1 cellular context compared by ENCODE assay signal in the genomic region with DNA sequence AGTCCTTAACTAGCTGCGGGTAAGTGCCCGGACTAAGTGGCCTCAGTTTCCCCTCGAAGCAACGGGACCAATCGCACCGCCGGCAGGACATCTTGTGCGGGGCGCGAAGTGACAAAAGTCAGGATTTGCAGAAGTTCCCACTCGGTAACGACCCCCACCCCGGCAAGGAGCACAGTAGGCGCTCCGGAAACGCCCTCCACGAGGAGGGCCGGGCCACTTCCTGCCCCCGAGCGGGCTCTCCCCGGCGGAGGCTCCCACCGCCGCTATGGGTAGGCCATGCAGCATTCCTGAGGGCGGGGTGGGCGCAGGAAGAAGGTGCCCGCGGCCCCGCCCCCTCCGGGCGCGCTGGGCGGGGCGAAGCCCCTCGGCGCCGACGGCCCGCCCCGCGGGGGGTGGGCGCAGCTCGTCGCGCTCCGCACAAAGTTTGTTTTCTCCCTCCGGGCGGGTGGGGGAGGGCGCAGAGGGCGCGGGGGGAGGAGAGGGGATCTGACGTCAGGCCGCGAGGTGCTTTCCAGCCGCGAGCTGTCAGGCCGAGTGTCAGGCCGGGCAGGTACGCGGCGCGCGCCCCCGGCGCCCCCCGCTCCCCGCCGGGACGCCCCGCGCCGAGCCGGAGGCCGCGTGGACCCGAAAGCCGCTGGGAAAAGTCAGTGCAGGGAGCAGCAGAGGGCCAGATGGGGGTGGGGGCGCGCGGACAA.
TF ChIP-seq lines count a peak whose summit lies in the region.

TGIF2 (plus strand) TSS at position 495 of the 695 bp plus-strand sequence. CDS start 5,178 bp downstream, outside the sequence.

TF ChIP-seq in GM12878, 131 proteins besides CTCF, POLR2A, EP300 and RAD21 (continued from another document):
- TF ChIP-seq REST (IDR thresholded peaks at IDR 0.05; ENCODE audit: low read depth, low read length) (no peak), KAT2A (conservative IDR thresholded peaks at IDR 0.05; ENCODE audit: control insufficient read depth, low read depth, low read length) (no peak), EED (IDR thresholded peaks at IDR 0.05; ENCODE audit: low read depth) (no peak; the same call in 1 of the 2 replicates), CEBPB (IDR thresholded peaks at IDR 0.05; ENCODE audit: borderline replicate concordance in 1 of 2, low read depth in 2 of 2, low read length in 2 of 2) (no peak), EGR1 (IDR thresholded peaks at IDR 0.05; ENCODE audit: borderline replicate concordance in 1 of 2, low read depth in 2 of 2, low read length in 2 of 2) (peak in 1 of 2 experiments; percentile 58; a peak in 1 of 3 replicates), MXI1 (IDR thresholded peaks at IDR 0.05; ENCODE audit: low read depth, low read length) (no peak), ZNF274 (IDR thresholded peaks at IDR 0.05; ENCODE audit: insufficient read depth, insufficient read length) (no peak), RFX5 (IDR thresholded peaks at IDR 0.05; ENCODE audit: low read depth, low read length) (no peak), RB1 (IDR thresholded peaks at IDR 0.05; ENCODE audit: borderline replicate concordance) (peak; percentile 66), TCF3 (IDR thresholded peaks at IDR 0.05; ENCODE audit: borderline replicate concordance, insufficient read depth, low read depth, low read length) (peak; percentile 49; the same call in 1 of the 2 replicates), ELK1 (IDR thresholded peaks at IDR 0.05; ENCODE audit: low read depth, low read length) (no peak), NKRF (conservative IDR thresholded peaks at IDR 0.05) (peak; percentile 71), ZNF207 (IDR thresholded peaks at IDR 0.05; ENCODE audit: borderline replicate concordance) (0 out of 2 replicates have a peak, but pooled peaks have one; percentile 43), MEF2B (IDR thresholded peaks at IDR 0.05; ENCODE audit: partially characterized antibody, poor library complexity, severe bottlenecking) (no peak), CREB1 (IDR thresholded peaks at IDR 0.05; ENCODE audit: low read depth) (peak; percentile 71), PKNOX1 (IDR thresholded peaks at IDR 0.05) (peak; percentile 8; the same call in 1 of the 2 replicates), MLLT1 (IDR thresholded peaks at IDR 0.05) (peak; percentile 16; the same call in 1 of the 2 replicates), SMAD5 (IDR thresholded peaks at IDR 0.05; ENCODE audit: low read depth) (no peak), ASH2L (IDR thresholded peaks at IDR 0.05; ENCODE audit: borderline replicate concordance, low read depth) (no peak), ATF2 (IDR thresholded peaks at IDR 0.05; ENCODE audit: low read length) (no peak), JUNB (IDR thresholded peaks at IDR 0.05) (no peak), E2F8 (IDR thresholded peaks at IDR 0.05; ENCODE audit: low read depth, partially characterized antibody) (no peak), ETV6 (conservative IDR thresholded peaks at IDR 0.05 in 1 of 2, IDR thresholded peaks at IDR 0.05 in 1 of 2; ENCODE audit: borderline replicate concordance in 1 of 2, low read depth in 1 of 2) (no peak), HDAC2 (IDR thresholded peaks at IDR 0.05) (no peak)
- TF ChIP-seq, protein P1, sequence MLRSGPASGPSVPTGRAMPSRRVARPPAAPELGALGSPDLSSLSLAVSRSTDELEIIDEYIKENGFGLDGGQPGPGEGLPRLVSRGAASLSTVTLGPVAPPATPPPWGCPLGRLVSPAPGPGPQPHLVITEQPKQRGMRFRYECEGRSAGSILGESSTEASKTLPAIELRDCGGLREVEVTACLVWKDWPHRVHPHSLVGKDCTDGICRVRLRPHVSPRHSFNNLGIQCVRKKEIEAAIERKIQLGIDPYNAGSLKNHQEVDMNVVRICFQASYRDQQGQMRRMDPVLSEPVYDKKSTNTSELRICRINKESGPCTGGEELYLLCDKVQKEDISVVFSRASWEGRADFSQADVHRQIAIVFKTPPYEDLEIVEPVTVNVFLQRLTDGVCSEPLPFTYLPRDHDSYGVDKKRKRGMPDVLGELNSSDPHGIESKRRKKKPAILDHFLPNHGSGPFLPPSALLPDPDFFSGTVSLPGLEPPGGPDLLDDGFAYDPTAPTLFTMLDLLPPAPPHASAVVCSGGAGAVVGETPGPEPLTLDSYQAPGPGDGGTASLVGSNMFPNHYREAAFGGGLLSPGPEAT (IDR thresholded peaks at IDR 0.05; ENCODE audit: low read depth) = no peak
